Comparison of ENCODE assay signal across 39 cellular contexts in genomic region chr2:110885256-110885655, GRCh38.
"Had no signal": no experiment of that assay in that cellular context is flagged by ENCODE, and none has a peak within 500 bp of the region (broad histone marks: within the 10 kb centered on the region; RNA-seq: fewer than 3 reads in every experiment).

No MANE protein-coding gene starts in this region.

- H3K9me3 ChIP-seq: adrenal gland, ascending aorta, body of pancreas, breast epithelium had no signal

- H3K27ac ChIP-seq: adrenal gland, ascending aorta, body of pancreas, brain microvascular endothelial cell, breast epithelium, cardiac muscle cell had no signal

- H3K4me3 ChIP-seq: adrenal gland, ascending aorta, body of pancreas, breast epithelium, cardiac muscle cell had no signal

- H3K36me3 ChIP-seq: adrenal gland, ascending aorta, brain microvascular endothelial cell, breast epithelium, cardiac muscle cell had no signal

- H3K27ac Mint-ChIP-seq: activated naive CD4-positive, alpha-beta T cell treated with anti-CD3 and anti-CD28 coated beads for 36 hours; activated naive CD4-positive, alpha-beta T cell treated with anti-CD3 and anti-CD28 coated beads, Interleukin-2, amount 10 ng/mL, durations not matched to agents 7 days and 5 days; activated naive CD4-positive, alpha-beta T cell treated with anti-CD3 and anti-CD28 coated beads, Interleukin-2, amount 50 U/mL, for 24 hours; activated naive CD4-positive, alpha-beta T cell treated with anti-CD3 and anti-CD28 coated beads, Interleukin-2, amount 50 U/mL, for 72 hours; activated naive CD8-positive, alpha-beta T cell; activated naive CD8-positive, alpha-beta T cell treated with anti-CD3 and anti-CD28 coated beads for 36 hours; activated naive CD8-positive, alpha-beta T cell treated with anti-CD3 and anti-CD28 coated beads, Interleukin-2, amount 10 ng/mL, durations not matched to agents 7 days and 5 days; activated naive CD8-positive, alpha-beta T cell treated with anti-CD3 and anti-CD28 coated beads, Interleukin-2, amount 50 U/mL, for 24 hours; activated T-cell treated with anti-CD3 and anti-CD28 coated beads, Interleukin-2, amount 50 U/mL, for 24 hours; activated T-cell treated with anti-CD3 and anti-CD28 coated beads, Interleukin-2, amount 50 U/mL, for 72 hours; activated T-helper 1 cell treated with anti-CD3 and anti-CD28 coated beads, Interleukin-12 subunit alpha, Interleukin-12 subunit beta, Interleukin-2, Interleukin-4 antibody, amounts not matched to agents 30 ng/mL and 10 ng/mL and 1 ng/mL, durations not matched to agents 14 hours and 24 hours and 36 hours; activated T-helper 17 cell treated with anti-CD3 and anti-CD28 coated beads, Interleukin-2, amount 50 U/mL, for 72 hours; activated T-helper 2 cell treated with anti-CD3 and anti-CD28 coated beads, Interferon-gamma antibody, Interleukin-2, Interleukin-4, amounts not matched to agents 10 μg/mL and 5 μg/mL and 100 μg/mL, durations not matched to agents 14 hours and 24 hours and 36 hours; brain had no signal

- H3K4me3 Mint-ChIP-seq: activated naive CD4-positive, alpha-beta T cell treated with anti-CD3 and anti-CD28 coated beads for 36 hours; activated naive CD4-positive, alpha-beta T cell treated with anti-CD3 and anti-CD28 coated beads, Interleukin-2, amount 10 ng/mL, durations not matched to agents 7 days and 5 days; activated naive CD4-positive, alpha-beta T cell treated with anti-CD3 and anti-CD28 coated beads, Interleukin-2, amount 50 U/mL, for 24 hours; activated naive CD8-positive, alpha-beta T cell; activated naive CD8-positive, alpha-beta T cell treated with anti-CD3 and anti-CD28 coated beads for 36 hours; activated naive CD8-positive, alpha-beta T cell treated with anti-CD3 and anti-CD28 coated beads, Interleukin-2, amount 10 ng/mL, durations not matched to agents 7 days and 5 days; activated naive CD8-positive, alpha-beta T cell treated with anti-CD3 and anti-CD28 coated beads, Interleukin-2, amount 50 U/mL, for 24 hours; activated T-cell treated with anti-CD3 and anti-CD28 coated beads, Interleukin-2, amount 50 U/mL, for 24 hours; activated T-cell treated with anti-CD3 and anti-CD28 coated beads, Interleukin-2, amount 50 U/mL, for 4 hours; activated T-cell treated with anti-CD3 and anti-CD28 coated beads, Interleukin-2, amount 50 U/mL, for 72 hours; activated T-helper 1 cell treated with anti-CD3 and anti-CD28 coated beads, Interleukin-12 subunit alpha, Interleukin-12 subunit beta, Interleukin-2, Interleukin-4 antibody, amounts not matched to agents 30 ng/mL and 10 ng/mL and 1 ng/mL, durations not matched to agents 14 hours and 24 hours and 36 hours; activated T-helper 17 cell treated with anti-CD3 and anti-CD28 coated beads, Interleukin-2, amount 50 U/mL, for 72 hours; brain; central memory CD8-positive, alpha-beta T cell had no signal

- H3K4me1 Mint-ChIP-seq: activated naive CD4-positive, alpha-beta T cell treated with anti-CD3 and anti-CD28 coated beads, Interleukin-2, amount 50 U/mL, for 24 hours; brain; central memory CD8-positive, alpha-beta T cell had no signal

- FAIRE-seq: astrocyte, bronchial epithelial cell had no signal

- H3K27me3 ChIP-seq: adrenal gland, ascending aorta, body of pancreas, brain microvascular endothelial cell, breast epithelium, cardiac muscle cell had no signal

- DNase-seq: activated effector memory CD4-positive, alpha-beta T cell treated with anti-CD3 and anti-CD28 coated beads, Interleukin-2, amount 50 U/mL, for 16 hours; activated effector memory CD4-positive, alpha-beta T cell treated with Interleukin-2 at 50 U/mL for 16 hours; activated gamma-delta T cell; activated gamma-delta T cell treated with Interleukin-2 at 50 U/mL for 16 hours; activated naive CD4-positive, alpha-beta T cell; activated naive CD4-positive, alpha-beta T cell treated with anti-CD3 and anti-CD28 coated beads for 36 hours; activated naive CD4-positive, alpha-beta T cell treated with anti-CD3 and anti-CD28 coated beads, Interleukin-2, amount 10 ng/mL, durations not matched to agents 7 days and 5 days; activated naive CD4-positive, alpha-beta T cell treated with anti-CD3 and anti-CD28 coated beads, Interleukin-2, amount 50 U/mL, for 16 hours; activated naive CD4-positive, alpha-beta T cell treated with Interleukin-2 at 50 U/mL for 16 hours; activated naive CD8-positive, alpha-beta T cell treated with anti-CD3 and anti-CD28 coated beads for 36 hours; activated naive CD8-positive, alpha-beta T cell treated with anti-CD3 and anti-CD28 coated beads, Interleukin-2, amount 10 ng/mL, durations not matched to agents 7 days and 5 days; activated naive CD8-positive, alpha-beta T cell treated with anti-CD3 and anti-CD28 coated beads, Interleukin-2, amount 50 U/mL, for 24 hours; activated T-cell treated with anti-CD3 and anti-CD28 coated beads, Interleukin-2, amount 50 U/mL, for 24 hours; activated T-cell treated with anti-CD3 and anti-CD28 coated beads, Interleukin-2, amount 50 U/mL, for 4 hours; activated T-cell treated with anti-CD3 and anti-CD28 coated beads, Interleukin-2, amount 50 U/mL, for 48 hours; activated T-cell treated with anti-CD3 and anti-CD28 coated beads, Interleukin-2, amount 50 U/mL, for 72 hours; adrenal gland; amniotic stem cell; amygdala; anterior cingulate cortex; aorta; body of pancreas; brain microvascular endothelial cell; caudate nucleus; central memory CD4-positive, alpha-beta T cell; cerebellar nuclear complex had no signal

- ATAC-seq: activated naive CD4-positive, alpha-beta T cell treated with anti-CD3 and anti-CD28 coated beads, Interleukin-2, amount 50 U/mL, for 72 hours; activated naive CD8-positive, alpha-beta T cell treated with anti-CD3 and anti-CD28 coated beads, Interleukin-2, amount 50 U/mL, for 24 hours; activated T-cell treated with anti-CD3 and anti-CD28 coated beads, Interleukin-2, amount 50 U/mL, for 4 hours; activated T-cell treated with anti-CD3 and anti-CD28 coated beads, Interleukin-2, amount 50 U/mL, for 72 hours; activated T-helper 17 cell treated with anti-CD3 and anti-CD28 coated beads, Interleukin-2, amount 50 U/mL, for 72 hours; body of pancreas had no signal

- H3K4me1 ChIP-seq: adrenal gland, ascending aorta, body of pancreas, breast epithelium had no signal

- H3K36me3 Mint-ChIP-seq: activated naive CD4-positive, alpha-beta T cell treated with anti-CD3 and anti-CD28 coated beads, Interleukin-2, amount 50 U/mL, for 24 hours; brain had no signal

- H3K9me3 Mint-ChIP-seq: activated naive CD4-positive, alpha-beta T cell treated with anti-CD3 and anti-CD28 coated beads for 36 hours; central memory CD8-positive, alpha-beta T cell had no signal
